ENCODE assay signal across 1 cellular context in the genomic region with DNA sequence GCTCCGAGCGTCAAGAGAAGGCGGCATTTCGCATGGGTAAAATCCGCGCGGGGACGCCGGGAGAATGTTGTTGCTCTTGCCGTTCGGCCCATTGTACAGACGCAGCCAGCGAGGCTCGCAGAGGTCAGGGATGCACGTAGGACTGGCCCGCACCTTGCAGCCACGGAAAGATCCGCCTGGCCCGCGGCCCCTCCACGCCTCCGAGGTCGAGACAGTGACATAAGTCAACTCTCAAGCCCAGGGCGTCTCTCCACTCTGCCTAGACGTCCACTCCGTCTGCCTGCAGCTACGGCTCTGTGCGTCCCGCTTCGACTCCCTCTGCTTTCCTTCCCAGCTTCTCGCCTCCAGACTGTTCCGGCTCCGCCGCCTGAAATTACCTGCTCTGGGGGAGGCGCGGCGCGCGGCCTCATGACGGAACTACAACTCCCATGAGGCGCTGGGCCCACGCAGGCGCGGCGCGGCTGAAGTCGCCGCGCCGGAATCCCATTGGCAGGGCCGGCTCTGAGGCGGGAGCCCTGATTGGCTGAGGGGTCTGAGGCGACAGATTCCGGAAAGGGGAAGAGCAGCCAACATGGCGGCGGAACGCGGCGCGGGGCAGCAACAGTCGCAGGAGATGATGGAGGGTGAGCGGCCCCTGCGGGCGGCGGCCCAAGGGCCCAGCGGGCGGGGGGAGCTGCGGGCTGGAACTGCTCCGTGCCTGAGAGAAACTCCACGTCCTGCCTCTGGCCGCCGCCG.
TF ChIP-seq lines count a peak whose summit lies in the region.

A gene with protein sequence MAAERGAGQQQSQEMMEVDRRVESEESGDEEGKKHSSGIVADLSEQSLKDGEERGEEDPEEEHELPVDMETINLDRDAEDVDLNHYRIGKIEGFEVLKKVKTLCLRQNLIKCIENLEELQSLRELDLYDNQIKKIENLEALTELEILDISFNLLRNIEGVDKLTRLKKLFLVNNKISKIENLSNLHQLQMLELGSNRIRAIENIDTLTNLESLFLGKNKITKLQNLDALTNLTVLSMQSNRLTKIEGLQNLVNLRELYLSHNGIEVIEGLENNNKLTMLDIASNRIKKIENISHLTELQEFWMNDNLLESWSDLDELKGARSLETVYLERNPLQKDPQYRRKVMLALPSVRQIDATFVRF (plus strand): TSS at position 543 of the 735 bp plus-strand sequence. CDS start 29 bp downstream, at position 572.

TF ChIP-seq in HepG2, 621 proteins besides CTCF, POLR2A, EP300 and RAD21 (continued from another document and continues in another):
- TF ChIP-seq, protein P1, sequence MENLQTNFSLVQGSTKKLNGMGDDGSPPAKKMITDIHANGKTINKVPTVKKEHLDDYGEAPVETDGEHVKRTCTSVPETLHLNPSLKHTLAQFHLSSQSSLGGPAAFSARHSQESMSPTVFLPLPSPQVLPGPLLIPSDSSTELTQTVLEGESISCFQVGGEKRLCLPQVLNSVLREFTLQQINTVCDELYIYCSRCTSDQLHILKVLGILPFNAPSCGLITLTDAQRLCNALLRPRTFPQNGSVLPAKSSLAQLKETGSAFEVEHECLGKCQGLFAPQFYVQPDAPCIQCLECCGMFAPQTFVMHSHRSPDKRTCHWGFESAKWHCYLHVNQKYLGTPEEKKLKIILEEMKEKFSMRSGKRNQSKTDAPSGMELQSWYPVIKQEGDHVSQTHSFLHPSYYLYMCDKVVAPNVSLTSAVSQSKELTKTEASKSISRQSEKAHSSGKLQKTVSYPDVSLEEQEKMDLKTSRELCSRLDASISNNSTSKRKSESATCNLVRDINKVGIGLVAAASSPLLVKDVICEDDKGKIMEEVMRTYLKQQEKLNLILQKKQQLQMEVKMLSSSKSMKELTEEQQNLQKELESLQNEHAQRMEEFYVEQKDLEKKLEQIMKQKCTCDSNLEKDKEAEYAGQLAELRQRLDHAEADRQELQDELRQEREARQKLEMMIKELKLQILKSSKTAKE (CRISPR knock-in tag; IDR thresholded peaks at IDR 0.05; ENCODE audit: borderline replicate concordance), result no peak
- TF ChIP-seq MXI1 (IDR thresholded peaks at IDR 0.05; ENCODE audit: borderline replicate concordance, low read depth, low read length), result peak; percentile 79; the same call in 1 of the 3 replicates
- no peak for TF ChIP-seq ZNF101 (CRISPR knock-in tag; IDR thresholded peaks at IDR 0.05; ENCODE audit: borderline replicate concordance, low read depth)
- no peak; the same call in 1 of the 2 replicates for TF ChIP-seq ZNF33B (CRISPR knock-in tag; IDR thresholded peaks at IDR 0.05)
- TF ChIP-seq ZIK1 (CRISPR knock-in tag; IDR thresholded peaks at IDR 0.05; ENCODE audit: borderline replicate concordance, low read depth), result no peak
- TF ChIP-seq JUN (CRISPR knock-in tag; IDR thresholded peaks at IDR 0.05), result no peak
- TF ChIP-seq PRDM10 (CRISPR knock-in tag; IDR thresholded peaks at IDR 0.05; ENCODE audit: low read depth), result no peak
- TF ChIP-seq PREB (CRISPR knock-in tag; IDR thresholded peaks at IDR 0.05), result no peak
- TF ChIP-seq, protein P2, sequence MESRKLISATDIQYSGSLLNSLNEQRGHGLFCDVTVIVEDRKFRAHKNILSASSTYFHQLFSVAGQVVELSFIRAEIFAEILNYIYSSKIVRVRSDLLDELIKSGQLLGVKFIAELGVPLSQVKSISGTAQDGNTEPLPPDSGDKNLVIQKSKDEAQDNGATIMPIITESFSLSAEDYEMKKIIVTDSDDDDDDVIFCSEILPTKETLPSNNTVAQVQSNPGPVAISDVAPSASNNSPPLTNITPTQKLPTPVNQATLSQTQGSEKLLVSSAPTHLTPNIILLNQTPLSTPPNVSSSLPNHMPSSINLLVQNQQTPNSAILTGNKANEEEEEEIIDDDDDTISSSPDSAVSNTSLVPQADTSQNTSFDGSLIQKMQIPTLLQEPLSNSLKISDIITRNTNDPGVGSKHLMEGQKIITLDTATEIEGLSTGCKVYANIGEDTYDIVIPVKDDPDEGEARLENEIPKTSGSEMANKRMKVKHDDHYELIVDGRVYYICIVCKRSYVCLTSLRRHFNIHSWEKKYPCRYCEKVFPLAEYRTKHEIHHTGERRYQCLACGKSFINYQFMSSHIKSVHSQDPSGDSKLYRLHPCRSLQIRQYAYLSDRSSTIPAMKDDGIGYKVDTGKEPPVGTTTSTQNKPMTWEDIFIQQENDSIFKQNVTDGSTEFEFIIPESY (CRISPR knock-in tag; IDR thresholded peaks at IDR 0.05), result no peak
- no peak for TF ChIP-seq SETDB1 (CRISPR knock-in tag; IDR thresholded peaks at IDR 0.05; ENCODE audit: borderline replicate concordance)
- peak; percentile 58 for TF ChIP-seq HNRNPK (IDR thresholded peaks at IDR 0.05; ENCODE audit: low read depth, low read length, poor library complexity, severe bottlenecking)
- TF ChIP-seq, protein P3, sequence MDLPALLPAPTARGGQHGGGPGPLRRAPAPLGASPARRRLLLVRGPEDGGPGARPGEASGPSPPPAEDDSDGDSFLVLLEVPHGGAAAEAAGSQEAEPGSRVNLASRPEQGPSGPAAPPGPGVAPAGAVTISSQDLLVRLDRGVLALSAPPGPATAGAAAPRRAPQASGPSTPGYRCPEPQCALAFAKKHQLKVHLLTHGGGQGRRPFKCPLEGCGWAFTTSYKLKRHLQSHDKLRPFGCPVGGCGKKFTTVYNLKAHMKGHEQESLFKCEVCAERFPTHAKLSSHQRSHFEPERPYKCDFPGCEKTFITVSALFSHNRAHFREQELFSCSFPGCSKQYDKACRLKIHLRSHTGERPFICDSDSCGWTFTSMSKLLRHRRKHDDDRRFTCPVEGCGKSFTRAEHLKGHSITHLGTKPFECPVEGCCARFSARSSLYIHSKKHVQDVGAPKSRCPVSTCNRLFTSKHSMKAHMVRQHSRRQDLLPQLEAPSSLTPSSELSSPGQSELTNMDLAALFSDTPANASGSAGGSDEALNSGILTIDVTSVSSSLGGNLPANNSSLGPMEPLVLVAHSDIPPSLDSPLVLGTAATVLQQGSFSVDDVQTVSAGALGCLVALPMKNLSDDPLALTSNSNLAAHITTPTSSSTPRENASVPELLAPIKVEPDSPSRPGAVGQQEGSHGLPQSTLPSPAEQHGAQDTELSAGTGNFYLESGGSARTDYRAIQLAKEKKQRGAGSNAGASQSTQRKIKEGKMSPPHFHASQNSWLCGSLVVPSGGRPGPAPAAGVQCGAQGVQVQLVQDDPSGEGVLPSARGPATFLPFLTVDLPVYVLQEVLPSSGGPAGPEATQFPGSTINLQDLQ (CRISPR knock-in tag; IDR thresholded peaks at IDR 0.05), result peak; percentile 38; the same call in 1 of the 2 replicates
- TF ChIP-seq ZNF143 (CRISPR knock-in tag; IDR thresholded peaks at IDR 0.05), result peak; percentile 99
- TF ChIP-seq ZNF230 (CRISPR knock-in tag; IDR thresholded peaks at IDR 0.05), result no peak
- no peak for TF ChIP-seq EHMT2 (IDR thresholded peaks at IDR 0.05; ENCODE audit: borderline replicate concordance, low read depth, low read length)
- TF ChIP-seq CBX1 (IDR thresholded peaks at IDR 0.05; ENCODE audit: low read depth), result peak; percentile 80
- peak; percentile 88 for TF ChIP-seq MEIS2 (CRISPR knock-in tag; IDR thresholded peaks at IDR 0.05)
- TF ChIP-seq ZNF614 (CRISPR knock-in tag; IDR thresholded peaks at IDR 0.05; ENCODE audit: borderline replicate concordance), result peak; percentile 75; the same call in 1 of the 2 replicates
- TF ChIP-seq, protein P4, sequence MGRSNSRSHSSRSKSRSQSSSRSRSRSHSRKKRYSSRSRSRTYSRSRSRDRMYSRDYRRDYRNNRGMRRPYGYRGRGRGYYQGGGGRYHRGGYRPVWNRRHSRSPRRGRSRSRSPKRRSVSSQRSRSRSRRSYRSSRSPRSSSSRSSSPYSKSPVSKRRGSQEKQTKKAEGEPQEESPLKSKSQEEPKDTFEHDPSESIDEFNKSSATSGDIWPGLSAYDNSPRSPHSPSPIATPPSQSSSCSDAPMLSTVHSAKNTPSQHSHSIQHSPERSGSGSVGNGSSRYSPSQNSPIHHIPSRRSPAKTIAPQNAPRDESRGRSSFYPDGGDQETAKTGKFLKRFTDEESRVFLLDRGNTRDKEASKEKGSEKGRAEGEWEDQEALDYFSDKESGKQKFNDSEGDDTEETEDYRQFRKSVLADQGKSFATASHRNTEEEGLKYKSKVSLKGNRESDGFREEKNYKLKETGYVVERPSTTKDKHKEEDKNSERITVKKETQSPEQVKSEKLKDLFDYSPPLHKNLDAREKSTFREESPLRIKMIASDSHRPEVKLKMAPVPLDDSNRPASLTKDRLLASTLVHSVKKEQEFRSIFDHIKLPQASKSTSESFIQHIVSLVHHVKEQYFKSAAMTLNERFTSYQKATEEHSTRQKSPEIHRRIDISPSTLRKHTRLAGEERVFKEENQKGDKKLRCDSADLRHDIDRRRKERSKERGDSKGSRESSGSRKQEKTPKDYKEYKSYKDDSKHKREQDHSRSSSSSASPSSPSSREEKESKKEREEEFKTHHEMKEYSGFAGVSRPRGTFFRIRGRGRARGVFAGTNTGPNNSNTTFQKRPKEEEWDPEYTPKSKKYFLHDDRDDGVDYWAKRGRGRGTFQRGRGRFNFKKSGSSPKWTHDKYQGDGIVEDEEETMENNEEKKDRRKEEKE (IDR thresholded peaks at IDR 0.05), result no peak
- no peak; a peak in 1 of 4 replicates for TF ChIP-seq REST (IDR thresholded peaks at IDR 0.05; ENCODE audit: borderline replicate concordance in 1 of 2, low read depth in 1 of 2, low read length in 2 of 2)
- no peak for TF ChIP-seq ZNF253 (CRISPR knock-in tag; IDR thresholded peaks at IDR 0.05; ENCODE audit: borderline replicate concordance)
- TF ChIP-seq SNRNP70 (IDR thresholded peaks at IDR 0.05; ENCODE audit: low read depth, low read length), result no peak
- TF ChIP-seq ZNF501 (CRISPR knock-in tag; IDR thresholded peaks at IDR 0.05), result peak; percentile 61
- peak; percentile 60 for TF ChIP-seq HDAC2 (CRISPR knock-in tag; IDR thresholded peaks at IDR 0.05)
- peak; percentile 58 for TF ChIP-seq MED1 (CRISPR knock-in tag; IDR thresholded peaks at IDR 0.05)
- no peak for TF ChIP-seq THAP8 (CRISPR knock-in tag; IDR thresholded peaks at IDR 0.05; ENCODE audit: borderline replicate concordance)
- TF ChIP-seq DMAP1 (CRISPR knock-in tag; IDR thresholded peaks at IDR 0.05), result peak; percentile 68; the same call in 1 of the 2 replicates
